In genomic region chr15:58677426-58677825, GRCh38 we compare ENCODE assay signal across 22 cellular contexts.
DNase-seq lines count a peak whose midpoint lies in the region; ATAC-seq, FAIRE-seq and TF ChIP-seq lines count a peak whose summit lies in the region.
"Had no signal": no experiment of that assay in that cellular context is flagged by ENCODE, and none has a peak within 500 bp of the region (broad histone marks: within the 10 kb centered on the region; RNA-seq: fewer than 3 reads in every experiment).

No MANE protein-coding gene starts in this region.

- RAD21 ChIA-PET in HCT116 (lab: Charles Lee; ENCODE audit: low non-redundant PET in 1 of 2, low total read pairs in 2 of 2, uncharacterized antibody in 2 of 2, unreplicated experiment in 2 of 2): no interaction called here

- H3K9ac ChIP-seq in HCT116 (ENCODE audit: low read length): no peak overlapping the region
- no peak overlapping the region for H3K9ac ChIP-seq in liver (ENCODE audit: low read depth in 1 of 2, low read length in 2 of 2)
- H3K9ac ChIP-seq: GM23248 had no signal

- no peaks in the 10 kb centered on the region for H3K9me2 ChIP-seq in HCT116 (ENCODE audit: insufficient read depth)

- POLR2A ChIA-PET in A549 (lab: Yijun Ruan, JAX) (interaction anchor here (1.2 kb wide), 1 partner anchor 94 kb away, joined by 3 read pairs; the partner anchor contains the start of gene MINDY2), HCT116 (lab: Charles Lee) (no interaction called here)

- no peaks in the 10 kb centered on the region for H3K27me3 Mint-ChIP-seq in central memory CD8-positive, alpha-beta T cell
- H3K27me3 Mint-ChIP-seq: stimulated activated naive CD8-positive, alpha-beta T cell treated with anti-CD3 and anti-CD28 coated beads, Interleukin-15, Interleukin-2, amounts not matched to agents 100 ng/mL and 50 ng/mL, for 24 hours had no signal

- no peak overlapping the region for H3K4me3 Mint-ChIP-seq in central memory CD8-positive, alpha-beta T cell
- H3K4me3 Mint-ChIP-seq: activated naive CD4-positive, alpha-beta T cell treated with anti-CD3 and anti-CD28 coated beads for 36 hours; stimulated activated naive CD8-positive, alpha-beta T cell treated with anti-CD3 and anti-CD28 coated beads, Interleukin-15, Interleukin-2, amounts not matched to agents 100 ng/mL and 50 ng/mL, for 24 hours had no signal

- intact Hi-C loops in HCT116 (cut with micrococcal nuclease): no loop called here

- no peaks in the 10 kb centered on the region for H3K9me3 ChIP-seq in A549
- no peaks in the 10 kb centered on the region for H3K9me3 ChIP-seq in HCT116 (ENCODE audit: control insufficient read depth in 1 of 2, insufficient read depth in 1 of 2, low read depth in 1 of 2, low read length in 2 of 2)
- H3K9me3 ChIP-seq in liver (ENCODE audit: control insufficient read depth in 4 of 4, low read length in 3 of 4): no peaks in the 10 kb centered on the region
- H3K9me3 ChIP-seq in small intestine (ENCODE audit: control insufficient read depth, low read depth): no peaks in the 10 kb centered on the region
- H3K9me3 ChIP-seq: colonic mucosa, gastrocnemius medialis, upper lobe of left lung had no signal

- DNase-seq in A549 (ENCODE audit: low read depth in 1 of 2, low spot score in 1 of 2) (no peak), HCT116 (ENCODE audit: low read depth, low spot score) (no peak), small intestine (no peak), H4 (ENCODE audit: low spot score) (no peak), AG20443 (ENCODE audit: low spot score) (no peak)
- DNase-seq in central memory CD8-positive, alpha-beta T cell (ENCODE audit: low spot score in 2 of 2): no peak
- no peak for DNase-seq in activated CD8-positive, alpha-beta memory T cell treated with anti-CD3 and anti-CD28 coated beads, Interleukin-2, amount 50 U/mL, for 4 hours
- DNase-seq: activated CD4-positive, alpha-beta T cell treated with anti-CD3 and anti-CD28 coated beads for 48 hours; activated naive CD4-positive, alpha-beta T cell treated with anti-CD3 and anti-CD28 coated beads for 36 hours; AML-193; colonic mucosa; EL; gastrocnemius medialis; GM23248; NCI-H146; SHP77 treated with DMSO at 0.1 percent for 48 hours; T1000; upper lobe of left lung had no signal

- H3K27ac Mint-ChIP-seq in central memory CD8-positive, alpha-beta T cell (ENCODE audit: low read depth): peak overlapping the region; percentile 67
- H3K27ac Mint-ChIP-seq: activated naive CD4-positive, alpha-beta T cell treated with anti-CD3 and anti-CD28 coated beads for 36 hours; stimulated activated naive CD8-positive, alpha-beta T cell treated with anti-CD3 and anti-CD28 coated beads, Interleukin-15, Interleukin-2, amounts not matched to agents 100 ng/mL and 50 ng/mL, for 24 hours had no signal

- no peak for TF ChIP-seq EP300 in A549 (IDR thresholded peaks at IDR 0.05)

- WGBS in A549 (ENCODE audit: missing lambda C conversion rate): 94% methylated on average over 1 of the region's 1 CpG
- WGBS in liver: 81% methylated on average over 1 of the region's 1 CpG
- 95 to 100% (median 97%) methylated on average over 1 of the region's 1 CpG for WGBS in small intestine, 3 donors

- TF ChIP-seq CTCF in A549 (IDR thresholded peaks at IDR 0.05) (0 out of 3 replicates have a peak, but pooled peaks have one; percentile 16), HCT116 (IDR thresholded peaks at IDR 0.05 in 2 of 3, conservative IDR thresholded peaks at IDR 0.05 in 1 of 3; ENCODE audit: borderline replicate concordance in 1 of 3, insufficient read depth in 1 of 3, low read depth in 2 of 3, low read length in 2 of 3) (no peak), liver (IDR thresholded peaks at IDR 0.05; ENCODE audit: low read depth, low read length, missing input control) (no peak)

- CTCF ChIA-PET in A549 (lab: Yijun Ruan, JAX): interaction anchor here (0.7 to 2.6 kb wide), 5 partner anchors 16 to 449 kb away, joined by 3 to 9 read pairs (median 3); partner anchors contain the start of gene MINDY2
- CTCF ChIA-PET in HCT116 (lab: Charles Lee): no interaction called here

- peaks cover 8% of the 10 kb centered on the region; the same call in 1 of the 2 replicates for H4K20me1 ChIP-seq in HCT116 (ENCODE audit: insufficient read depth)

- no peaks in the 10 kb centered on the region for H3K9me3 Mint-ChIP-seq in central memory CD8-positive, alpha-beta T cell
- H3K9me3 Mint-ChIP-seq: activated naive CD4-positive, alpha-beta T cell treated with anti-CD3 and anti-CD28 coated beads for 36 hours; stimulated activated naive CD8-positive, alpha-beta T cell treated with anti-CD3 and anti-CD28 coated beads, Interleukin-15, Interleukin-2, amounts not matched to agents 100 ng/mL and 50 ng/mL, for 24 hours had no signal

- H3K4me1 ChIP-seq in A549: peaks cover 24% of the 10 kb centered on the region; the same call in 2 of the 3 replicates
- H3K4me1 ChIP-seq in HCT116 (ENCODE audit: control insufficient read depth in 1 of 2, insufficient read depth in 2 of 2, low read length in 2 of 2): no peaks in the 10 kb centered on the region
- H3K4me1 ChIP-seq in liver (ENCODE audit: control insufficient read depth in 4 of 4, insufficient read depth in 4 of 4, low read length in 3 of 4): no peaks in the 10 kb centered on the region
- H3K4me1 ChIP-seq in small intestine (ENCODE audit: control insufficient read depth in 2 of 2, insufficient read depth in 1 of 2, low read depth in 1 of 2, low read length in 1 of 2): no peaks in the 10 kb centered on the region
- H3K4me1 ChIP-seq: colonic mucosa, upper lobe of left lung had no signal

- no peak overlapping the region for H3K27ac ChIP-seq in A549
- no peak overlapping the region for H3K27ac ChIP-seq in HCT116 (ENCODE audit: low read depth, low read length)
- H3K27ac ChIP-seq in liver (ENCODE audit: low read depth in 1 of 2, low read length in 2 of 2): no peak overlapping the region
- no peak overlapping the region for H3K27ac ChIP-seq in small intestine (ENCODE audit: low read depth in 1 of 2, low read length in 1 of 2)
- H3K27ac ChIP-seq: colonic mucosa, gastrocnemius medialis, GM23248, upper lobe of left lung had no signal

- no peaks in the 10 kb centered on the region for H3K36me3 ChIP-seq in HCT116 (ENCODE audit: control insufficient read depth in 1 of 2, insufficient read depth in 2 of 2, low read length in 2 of 2)
- H3K36me3 ChIP-seq in liver (ENCODE audit: control insufficient read depth in 4 of 4, insufficient read depth in 3 of 4, low read depth in 1 of 4, low read length in 3 of 4): peaks cover 0 to 3% (median under 1%) of the 10 kb centered on the region in 4 donors
- peaks cover 0 to 2% of the 10 kb centered on the region in 2 donors for H3K36me3 ChIP-seq in small intestine (ENCODE audit: control insufficient read depth in 2 of 2, insufficient read depth in 2 of 2, low read length in 2 of 2)
- H3K36me3 ChIP-seq: colonic mucosa, gastrocnemius medialis had no signal

- peaks cover 33% of the 10 kb centered on the region for H3K4me1 Mint-ChIP-seq in central memory CD8-positive, alpha-beta T cell

- H3K36me3 Mint-ChIP-seq in central memory CD8-positive, alpha-beta T cell (ENCODE audit: insufficient read depth): peaks cover 23% of the 10 kb centered on the region

- H3K4me3 ChIP-seq in A549: no peak overlapping the region
- no peak overlapping the region for H3K4me3 ChIP-seq in HCT116 (replicated peaks in 1 of 2; ENCODE audit: low read depth in 1 of 2, low read length in 2 of 2)
- no peak overlapping the region for H3K4me3 ChIP-seq in liver (ENCODE audit: low read depth in 1 of 3, low read length in 3 of 3)
- H3K4me3 ChIP-seq in small intestine (ENCODE audit: low read depth in 1 of 2, low read length in 2 of 2): no peak overlapping the region
- H3K4me3 ChIP-seq: colonic mucosa, gastrocnemius medialis, GM23248, upper lobe of left lung had no signal

- H3K27me3 ChIP-seq in HCT116 (ENCODE audit: insufficient read depth, low read length): no peaks in the 10 kb centered on the region
- H3K27me3 ChIP-seq in liver (ENCODE audit: control insufficient read depth in 4 of 4, insufficient read depth in 4 of 4, low read length in 3 of 4): no peaks in the 10 kb centered on the region
- no peaks in the 10 kb centered on the region for H3K27me3 ChIP-seq in small intestine (ENCODE audit: control insufficient read depth in 2 of 2, insufficient read depth in 2 of 2, low read length in 2 of 2)
- H3K27me3 ChIP-seq: colonic mucosa, gastrocnemius medialis, upper lobe of left lung had no signal

- FAIRE-seq in A549 (lab: Jason Lieb, UNC) (peak; percentile 72), small intestine (lab: Jason Lieb, UNC) (no peak)

- no peak overlapping the region for H3K4me2 ChIP-seq in A549
- H3K4me2 ChIP-seq in HCT116 (ENCODE audit: low read length): no peak overlapping the region

- TF ChIP-seq RAD21 in A549 (conservative IDR thresholded peaks at IDR 0.05 in 1 of 2, IDR thresholded peaks at IDR 0.05 in 1 of 2): peak; percentile 29 to 30; a peak in 3 of 5 replicates
- TF ChIP-seq RAD21 in HCT116 (IDR thresholded peaks at IDR 0.05; ENCODE audit: low read depth): peak; percentile 19; the same call in 1 of the 2 replicates
- TF ChIP-seq RAD21 in liver (IDR thresholded peaks at IDR 0.05): peak; percentile 42 to 59

- TSS peak; percentile 6 for BruUV-seq in HCT116 (replicated peaks; lab: Mats Ljungman, UMichigan)

- H2AFZ ChIP-seq in HCT116 (ENCODE audit: low read depth, low read length, poor library complexity, severe bottlenecking): no peak overlapping the region
- H2AFZ ChIP-seq: GM23248 had no signal

- peaks cover 11% of the 10 kb centered on the region; the same call in 1 of the 2 replicates for H3K79me2 ChIP-seq in HCT116 (ENCODE audit: insufficient read depth, low read length)

- TF ChIP-seq POLR2A in A549 (IDR thresholded peaks at IDR 0.05; ENCODE audit: low read length) (no peak), HCT116 (IDR thresholded peaks at IDR 0.05; ENCODE audit: borderline replicate concordance, extremely low read depth, insufficient read depth, insufficient read length) (no peak)

- ATAC-seq in A549 (no peak), HCT116 (no peak)
- no peak for ATAC-seq in central memory CD8-positive, alpha-beta T cell (replicated peaks; ENCODE audit: extremely low read depth, poor library complexity, severe bottlenecking)
- ATAC-seq: gastrocnemius medialis, left lobe of liver, sciatic nerve had no signal

TF ChIP-seq in A549, 52 proteins besides CTCF, POLR2A, EP300 and RAD21:
- TF ChIP-seq ZFP36 (IDR thresholded peaks at IDR 0.05; ENCODE audit: borderline replicate concordance, partially characterized antibody) (no peak), CBX2 (IDR thresholded peaks at IDR 0.05; ENCODE audit: borderline replicate concordance, low read depth) (no peak), HOXB5 (CRISPR knock-in tag; IDR thresholded peaks at IDR 0.05) (no peak)

TF ChIP-seq in HCT116, 20 proteins besides CTCF, POLR2A, EP300 and RAD21 (continues in another document):
- TF ChIP-seq SRF (IDR thresholded peaks at IDR 0.05; ENCODE audit: low read depth) (no peak), SIN3A (IDR thresholded peaks at IDR 0.05; ENCODE audit: low read depth) (no peak), ELF1 (IDR thresholded peaks at IDR 0.05; ENCODE audit: borderline replicate concordance, low read depth) (no peak)

TF ChIP-seq in liver, 16 proteins besides CTCF, POLR2A, EP300 and RAD21 (continues in another document):
- no peak for TF ChIP-seq JUND (IDR thresholded peaks at IDR 0.05)
- TF ChIP-seq FOXA1 (IDR thresholded peaks at IDR 0.05): no peak
- TF ChIP-seq GABPA (IDR thresholded peaks at IDR 0.05 in 1 of 2, conservative IDR thresholded peaks at IDR 0.05 in 1 of 2): no peak
- TF ChIP-seq TAF1 (conservative IDR thresholded peaks at IDR 0.05): no peak

Comparison
In these comparisons a context has a peak if more than half of its experiments do, and no peak if none do; other contexts are left out.
1. Of the 6 proteins assayed by ChIP-seq in both A549 and HCT116: peak only in A549: CTCF; only in HCT116: none; in both: RAD21; in neither: 4.